Comparison of ENCODE assay signal across 19 cellular contexts in the genomic region with DNA sequence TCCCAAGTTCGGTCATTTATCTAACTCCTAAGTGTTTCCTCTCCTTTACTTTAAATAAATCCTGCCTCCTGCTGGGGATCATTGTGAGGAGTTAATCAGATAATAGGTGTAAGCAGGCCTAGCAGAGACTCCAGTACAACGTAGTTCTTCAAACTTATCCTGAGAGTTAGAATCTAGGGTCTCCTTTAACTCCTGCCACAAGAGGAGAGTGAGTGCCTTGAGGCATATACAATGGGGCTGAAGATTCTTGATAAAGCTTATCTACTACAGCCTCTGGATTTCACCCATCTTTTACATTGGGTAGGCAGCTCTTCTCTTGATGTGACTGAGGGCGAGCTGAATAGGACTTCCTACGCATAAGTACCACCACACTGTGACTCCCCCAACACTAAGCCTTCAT. TPM values are rescaled to one million over a fixed set of nuclear protein-coding genes. Genes with fewer than 3 reads are reported as not detected.
DNase-seq lines count a peak whose midpoint lies in the region; ATAC-seq, FAIRE-seq and TF ChIP-seq lines count a peak whose summit lies in the region.
"Had no signal": no experiment of that assay in that cellular context is flagged by ENCODE, and none has a peak within 500 bp of the region (broad histone marks: within the 10 kb centered on the region; RNA-seq: fewer than 3 reads in every experiment).

No MANE protein-coding gene starts in this region.

- FAIRE-seq in D721Med (lab: Jason Lieb, UNC): no peak
- FAIRE-seq: GM12892, GM18507, H1 had no signal

- CTCF ChIA-PET in Panc1 (lab: Charles Lee): no interaction called here

- H3K4me2 ChIP-seq in mesendoderm (ENCODE audit: low read length): no peak overlapping the region

- H3K9me3 ChIP-seq in Panc1 (ENCODE audit: control insufficient read depth, insufficient read depth, low read depth, low read length): no peaks in the 10 kb centered on the region
- H3K9me3 ChIP-seq: BE2C, Caco-2 had no signal

- H3K56ac ChIP-seq in mesendoderm (ENCODE audit: low read length): no peak overlapping the region

- POLR2A ChIA-PET in Panc1 (lab: Charles Lee): no interaction called here

- H4K5ac ChIP-seq in mesendoderm (ENCODE audit: low read length): no peak overlapping the region

- H3K27ac ChIP-seq in Panc1 (ENCODE audit: low read length) (no peak overlapping the region), mesendoderm (ENCODE audit: low read depth, low read length) (no peak overlapping the region)
- H3K27ac ChIP-seq: HL-60 had no signal

- no peak overlapping the region for H3K18ac ChIP-seq in mesendoderm (ENCODE audit: low read length)

- no peaks in the 10 kb centered on the region for H3K79me2 ChIP-seq in mesendoderm (ENCODE audit: control insufficient read depth, insufficient read depth, low read length)

- peaks cover 2% of the 10 kb centered on the region; the same call in 1 of the 2 replicates for H3K27me3 ChIP-seq in Panc1 (ENCODE audit: control insufficient read depth, insufficient read depth, low read length)
- H3K27me3 ChIP-seq in mesendoderm (ENCODE audit: insufficient read depth, low read length, poor library complexity): peaks cover 6% of the 10 kb centered on the region

- WGBS in mesendoderm (ENCODE audit: extremely low coverage, insufficient coverage, low lambda C conversion rate): no CpG with 5 or more reads among the region's 4 CpGs

- ATAC-seq in Panc1 (no peak), GM19035 (IDR thresholded peaks at IDR 0.05; ENCODE audit: unreplicated experiment) (no peak)

- no peaks in the 10 kb centered on the region; the same call in 1 of the 2 replicates for H3K36me3 ChIP-seq in Panc1 (ENCODE audit: control insufficient read depth, insufficient read depth, low read length)
- no peaks in the 10 kb centered on the region for H3K36me3 ChIP-seq in mesendoderm (ENCODE audit: control insufficient read depth, insufficient read depth, low read length)
- H3K36me3 ChIP-seq: BE2C had no signal

- no peak overlapping the region for H2AK5ac ChIP-seq in mesendoderm (ENCODE audit: low read length)

- no peak overlapping the region for H3K9ac ChIP-seq in mesendoderm (ENCODE audit: low read length)

- no peak overlapping the region for H2BK120ac ChIP-seq in mesendoderm (ENCODE audit: low read depth, low read length)

- H3K4ac ChIP-seq in mesendoderm (ENCODE audit: low read depth, low read length): no peak overlapping the region

- H2BK5ac ChIP-seq in mesendoderm (ENCODE audit: low read length): no peak overlapping the region

- intact Hi-C loops in Panc1 (cut with micrococcal nuclease; ENCODE audit: unreplicated experiment): loop anchor here (5.0 kb wide), 1 partner anchor 162 kb away; no protein-coding TSS in a partner anchor

- DNase-seq in D721Med (ENCODE audit: insufficient read length, low spot score) (no peak), Panc1 (ENCODE audit: low read depth, low spot score) (no peak), mesendoderm (peak; percentile 75), putamen (ENCODE audit: low spot score) (no peak), mesenteric fat pad (ENCODE audit: low spot score) (no peak)
- DNase-seq: ACHN; BE2C; C1 segment of cervical spinal cord; Caco-2; CD4-positive, alpha-beta T cell; DMS153; DMS79; GDM1; H9 had no signal

- no peak overlapping the region for H3K4me3 ChIP-seq in Panc1 (ENCODE audit: low read depth in 2 of 2, low read length in 2 of 2)
- H3K4me3 ChIP-seq in mesendoderm (ENCODE audit: low read length): no peak overlapping the region

- no peak overlapping the region for H4K8ac ChIP-seq in mesendoderm (ENCODE audit: low read depth, low read length)

- in situ Hi-C loops in Panc1 (cut with HindIII; ENCODE audit: low pct_unique_long_range_greater_than_20kb, low sequenced_read_pairs): no loop called here

- TF ChIP-seq CTCF in D721Med (IDR thresholded peaks at IDR 0.05; ENCODE audit: insufficient read depth, missing control alignments): peak; percentile 33
- TF ChIP-seq CTCF in Panc1 (IDR thresholded peaks at IDR 0.05): peak; percentile 4; the same call in 1 of the 2 replicates

- BruUV-seq in Panc1 (replicated peaks; lab: Mats Ljungman, UMichigan): no TSS peak

- H3K4me1 ChIP-seq in Panc1 (ENCODE audit: control insufficient read depth, insufficient read depth, low read length): peaks cover 6% of the 10 kb centered on the region
- H3K4me1 ChIP-seq in mesendoderm (ENCODE audit: control insufficient read depth, low read depth, low read length): peaks cover 4% of the 10 kb centered on the region
- H3K4me1 ChIP-seq: BE2C had no signal

- no peak overlapping the region for H3K23ac ChIP-seq in mesendoderm (ENCODE audit: low read length)

- H2BK15ac ChIP-seq in mesendoderm (replicated peaks; ENCODE audit: low read depth): no peak overlapping the region

- no peaks in the 10 kb centered on the region for H3K79me1 ChIP-seq in mesendoderm (ENCODE audit: low read length)

RNA-seq across cellular contexts. Expression of a gene that starts 3.1 kb away (rescaled TPM):
- total RNA-seq in Panc1 (2021; ENCODE audit: unreplicated experiment) (8.6 TPM), mesenteric fat pad (12.6 TPM)
- 13.4 TPM for polyA plus RNA-seq in Panc1 (2012; ENCODE audit: insufficient read length)
- polyA plus RNA-seq in mesendoderm (2013, experiment 1 of 2): 1.2 TPM
- polyA plus RNA-seq in mesendoderm (2013, experiment 2 of 2): 1.1 TPM
